27 cellular contexts compared by ENCODE assay signal in the genomic region with DNA sequence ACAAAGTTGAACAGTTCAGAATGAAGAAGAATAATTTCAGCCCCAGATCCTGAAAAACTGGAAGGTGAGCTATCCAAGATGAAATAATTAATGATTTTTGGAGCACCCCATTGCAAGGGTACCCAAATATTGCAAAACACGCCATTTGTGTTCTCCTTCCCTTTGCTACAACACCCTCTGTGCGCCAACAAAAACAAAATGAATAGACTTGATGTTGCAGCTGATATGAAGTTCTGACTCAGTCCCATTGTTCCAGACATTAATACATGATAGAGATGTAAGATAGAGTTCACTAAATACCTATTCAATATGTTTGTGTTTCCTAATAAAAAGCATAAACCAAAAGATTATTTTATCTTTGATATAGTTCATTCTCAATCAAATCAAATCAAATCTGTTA.
"Had no signal": no experiment of that assay in that cellular context is flagged by ENCODE, and none has a peak within 500 bp of the region (broad histone marks: within the 10 kb centered on the region; RNA-seq: fewer than 3 reads in every experiment).

No MANE protein-coding gene starts in this region.

- H3K27me3 ChIP-seq: right lobe of liver, vagina had no signal

- DNase-seq: activated CD4-positive, alpha-beta T cell treated with anti-CD3 and anti-CD28 coated beads for 48 hours; activated CD4-positive, alpha-beta T cell treated with anti-CD3 and anti-CD28 coated beads, Interleukin-2, amount 50 U/mL, for 48 hours; activated CD8-positive, alpha-beta memory T cell treated with anti-CD3 and anti-CD28 coated beads for 24 hours; activated effector memory CD4-positive, alpha-beta T cell treated with Interleukin-2 at 50 U/mL for 16 hours; activated naive CD4-positive, alpha-beta T cell treated with Interleukin-2 at 50 U/mL for 16 hours; activated naive CD8-positive, alpha-beta T cell treated with anti-CD3 and anti-CD28 coated beads for 36 hours; central memory CD4-positive, alpha-beta T cell; endodermal cell; esophagus squamous epithelium; heart left ventricle; hypothalamus; immature natural killer cell; mesenchymal stem cell; naive thymus-derived CD8-positive, alpha-beta T cell; nucleus accumbens; right lobe of liver; stimulated activated CD4-positive, alpha-beta T cell treated with anti-CD3 and anti-CD28 coated beads, Interleukin-12 subunit alpha, Interleukin-12 subunit beta, amount 100 ng/mL, for 4 hours; stimulated activated CD4-positive, alpha-beta T cell treated with anti-CD3 and anti-CD28 coated beads, Interleukin-4, amount 100 ng/mL, for 24 hours; trophoblast cell had no signal

- H3K27ac ChIP-seq: ascending aorta, epithelial cell of prostate, esophagus squamous epithelium, gastroesophageal sphincter, heart left ventricle, parathyroid adenoma, right lobe of liver, thoracic aorta, vagina, VCaP had no signal

- H3K4me3 ChIP-seq: ascending aorta, esophagus squamous epithelium, gastroesophageal sphincter, heart left ventricle, right lobe of liver, skin epidermis, thoracic aorta, vagina had no signal

- H3K36me3 ChIP-seq: ascending aorta, esophagus squamous epithelium, gastroesophageal sphincter, heart left ventricle, right lobe of liver, thoracic aorta, vagina had no signal
